ENCODE assay signal across 28 cellular contexts in the genomic region with DNA sequence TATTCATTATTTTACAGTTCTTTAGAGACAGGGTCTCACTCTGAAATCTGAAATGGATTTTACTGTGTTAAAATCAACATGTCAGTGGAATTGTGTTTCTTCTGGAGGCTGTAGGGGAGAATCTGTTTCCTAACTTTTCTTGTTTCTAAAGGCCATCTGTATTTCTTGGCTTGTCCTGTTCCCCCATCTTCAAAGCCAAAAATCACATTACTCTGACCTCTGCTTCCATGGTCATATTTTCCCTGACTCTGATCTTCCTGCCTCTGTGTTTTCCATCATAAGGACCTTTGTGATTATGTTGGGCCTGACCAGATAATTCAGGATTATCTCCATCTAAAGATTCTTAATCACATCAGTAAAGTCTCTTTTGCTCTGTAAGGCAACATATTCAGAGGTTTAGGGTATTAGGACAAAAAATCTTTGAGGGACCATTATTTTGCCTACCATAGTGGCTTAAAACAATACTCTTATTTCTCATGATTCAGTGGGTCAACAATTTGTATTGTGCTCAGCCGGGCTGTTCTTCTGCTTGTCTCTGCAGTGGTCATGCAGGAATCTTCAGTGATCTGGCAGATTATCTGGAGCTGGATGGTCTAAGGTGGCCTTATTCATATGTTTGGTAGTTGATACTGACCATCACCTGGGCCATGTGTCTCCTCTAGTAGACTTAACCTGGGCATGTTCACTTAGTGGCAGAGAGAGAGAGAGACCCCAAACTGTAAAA. TPM values are rescaled to one million over a fixed set of nuclear protein-coding genes. Genes with fewer than 3 reads are reported as not detected.
DNase-seq lines count a peak whose midpoint lies in the region; ATAC-seq and TF ChIP-seq lines count a peak whose summit lies in the region.
"Had no signal": no experiment of that assay in that cellular context is flagged by ENCODE, and none has a peak within 500 bp of the region (broad histone marks: within the 10 kb centered on the region; RNA-seq: fewer than 3 reads in every experiment).

No MANE protein-coding gene starts in this region.

- H3K27ac ChIP-seq in DND-41 (ENCODE audit: low read length) (peak overlapping the region; percentile 38; the same call in 1 of the 2 replicates), testis (no peak overlapping the region)
- H3K27ac ChIP-seq: neutrophil, prostate gland, SK-N-MC, transverse colon had no signal

- H3K27me3 ChIP-seq in DND-41 (ENCODE audit: insufficient read depth, low read length, poor library complexity) (no peaks in the 10 kb centered on the region), Loucy (ENCODE audit: insufficient read depth, low read length, poor library complexity, severe bottlenecking) (no peaks in the 10 kb centered on the region), testis (no peaks in the 10 kb centered on the region)
- H3K27me3 ChIP-seq: BE2C, MG63, neutrophil, transverse colon had no signal

- H3K9me2 ChIP-seq in Loucy (replicated peaks; ENCODE audit: low read depth, low read length), result no peaks in the 10 kb centered on the region

- TF ChIP-seq CTCF in DND-41 (IDR thresholded peaks at IDR 0.05; ENCODE audit: borderline replicate concordance, extremely low read depth, low read length, poor library complexity, severe bottlenecking), result no peak
- TF ChIP-seq CTCF in Loucy (conservative IDR thresholded peaks at IDR 0.05; ENCODE audit: low read length), result no peak
- TF ChIP-seq CTCF in neural crest cell (conservative IDR thresholded peaks at IDR 0.05), result no peak
- TF ChIP-seq CTCF in testis (IDR thresholded peaks at IDR 0.05), result no peak
- no peak for TF ChIP-seq CTCF in progenitor cell of endocrine pancreas (IDR thresholded peaks at IDR 0.05; ENCODE audit: unreplicated experiment)

- H4K20me1 ChIP-seq in DND-41 (ENCODE audit: insufficient read depth, low read length) (peaks cover 41% of the 10 kb centered on the region), Loucy (ENCODE audit: insufficient read depth, low read length, poor library complexity, severe bottlenecking) (peaks cover 40% of the 10 kb centered on the region)

- 92 to 100% methylated on average over 1 of the region's 1 CpG for WGBS in testis, 2 donors

- TF ChIP-seq POLR2A in testis (IDR thresholded peaks at IDR 0.05), result no peak

- no peak overlapping the region; the same call in 1 of the 2 replicates for H3K9ac ChIP-seq in DND-41 (ENCODE audit: low read depth, low read length)
- no peak overlapping the region for H3K9ac ChIP-seq in Loucy (ENCODE audit: low read depth, low read length, poor library complexity, severe bottlenecking)

- H3K79me2 ChIP-seq in DND-41 (ENCODE audit: insufficient read depth, low read length) (peaks cover 98% of the 10 kb centered on the region), Loucy (ENCODE audit: insufficient read depth, low read length) (peaks cover 93% of the 10 kb centered on the region)

- no peak overlapping the region for H3K4me2 ChIP-seq in DND-41 (ENCODE audit: insufficient read depth, low read length)
- peak overlapping the region; percentile 75 for H3K4me2 ChIP-seq in Loucy (ENCODE audit: low read depth, low read length, poor library complexity, severe bottlenecking)

- H3K36me3 ChIP-seq in DND-41 (ENCODE audit: insufficient read depth, low read length) (peaks cover 65% of the 10 kb centered on the region), Loucy (ENCODE audit: insufficient read depth, low read length) (peaks cover 41% of the 10 kb centered on the region), testis (ENCODE audit: low read depth, missing control alignments) (no peaks in the 10 kb centered on the region)
- H3K36me3 ChIP-seq: neutrophil, prostate gland, transverse colon had no signal

- ATAC-seq in DND-41 (ENCODE audit: insufficient read depth, low read depth), result no peak
- ATAC-seq in HG03378 (IDR thresholded peaks at IDR 0.05; ENCODE audit: unreplicated experiment), result no peak
- ATAC-seq: left ventricle myocardium superior had no signal

- H3K9me3 Mint-ChIP-seq in neural crest cell, result no peaks in the 10 kb centered on the region
- H3K9me3 Mint-ChIP-seq in progenitor cell of endocrine pancreas (ENCODE audit: low read depth), result no peaks in the 10 kb centered on the region

- intact Hi-C loops in testis (cut with DNase I; ENCODE audit: low total_unique reads), result no loop called here

- H3K9me3 ChIP-seq in DND-41 (ENCODE audit: insufficient read depth, low read length, severe bottlenecking) (no peaks in the 10 kb centered on the region), Loucy (ENCODE audit: insufficient read depth, low read depth, low read length) (no peaks in the 10 kb centered on the region), testis (no peaks in the 10 kb centered on the region)
- H3K9me3 ChIP-seq: BE2C, MG63, neutrophil, prostate gland, transverse colon had no signal

- no peak overlapping the region for H3K27ac Mint-ChIP-seq in neural crest cell (ENCODE audit: unreplicated experiment)
- H3K27ac Mint-ChIP-seq in progenitor cell of endocrine pancreas, result no peak overlapping the region
- H3K27ac Mint-ChIP-seq: activated CD4-positive, alpha-beta memory T cell treated with anti-CD3 and anti-CD28 coated beads for 36 hours; activated naive CD4-positive, alpha-beta T cell treated with anti-CD3 and anti-CD28 coated beads for 36 hours had no signal

- DNase-seq in DND-41 (no peak), dermis blood vessel endothelial cell (peak; percentile 48), neural crest cell (ENCODE audit: low read depth, low spot score) (no peak), GM19240 (ENCODE audit: insufficient read length, low spot score) (no peak), testis (no peak), progenitor cell of endocrine pancreas (ENCODE audit: low spot score, unreplicated experiment) (no peak)
- DNase-seq: activated CD4-positive, alpha-beta memory T cell treated with anti-CD3 and anti-CD28 coated beads for 36 hours; activated CD4-positive, alpha-beta T cell treated with anti-CD3 and anti-CD28 coated beads for 1 hour; activated CD8-positive, alpha-beta memory T cell treated with anti-CD3 and anti-CD28 coated beads, Interleukin-2, amount 50 U/mL, for 48 hours; BE2C; effector CD4-positive, alpha-beta T cell; head of caudate nucleus; left ventricle myocardium superior; NCI-H1105 treated with DMSO at 0.1 percent for 48 hours; NCI-H187 treated with DMSO at 0.1 percent for 48 hours; NCI-H2171 treated with DMSO at 0.1 percent for 48 hours; NCI-H510A treated with DMSO at 0.1 percent for 48 hours; RPMI8226; stimulated activated CD4-positive, alpha-beta T cell treated with anti-CD3 and anti-CD28 coated beads, Interleukin-4, amount 100 ng/mL, for 4 hours; transverse colon had no signal

- no peaks in the 10 kb centered on the region for H3K27me3 Mint-ChIP-seq in neural crest cell (ENCODE audit: low read depth)
- H3K27me3 Mint-ChIP-seq in progenitor cell of endocrine pancreas, result no peaks in the 10 kb centered on the region
- H3K27me3 Mint-ChIP-seq: activated CD4-positive, alpha-beta memory T cell treated with anti-CD3 and anti-CD28 coated beads for 36 hours had no signal

- no peak overlapping the region for H3K4me3 ChIP-seq in DND-41 (ENCODE audit: low read depth in 1 of 2, low read length in 2 of 2)
- H3K4me3 ChIP-seq in Loucy (ENCODE audit: low read length, poor library complexity, severe bottlenecking), result peak overlapping the region; percentile 28
- H3K4me3 ChIP-seq in testis, result no peak overlapping the region
- H3K4me3 ChIP-seq: MG63, prostate gland, SK-N-MC, transverse colon had no signal

- H3K36me3 Mint-ChIP-seq in neural crest cell (ENCODE audit: low read depth) (peaks cover 23% of the 10 kb centered on the region), progenitor cell of endocrine pancreas (ENCODE audit: insufficient read depth) (peaks cover 5% of the 10 kb centered on the region)

- peaks cover 38% of the 10 kb centered on the region for H3K4me1 ChIP-seq in DND-41 (ENCODE audit: insufficient read depth, low read length)
- peaks cover 50% of the 10 kb centered on the region for H3K4me1 ChIP-seq in Loucy (ENCODE audit: insufficient read depth, low read length, poor library complexity, severe bottlenecking)
- H3K4me1 ChIP-seq in testis, result no peaks in the 10 kb centered on the region
- H3K4me1 ChIP-seq: BE2C, prostate gland had no signal

- H3K4me3 Mint-ChIP-seq in neural crest cell (peak overlapping the region; percentile 42), progenitor cell of endocrine pancreas (ENCODE audit: low read depth) (no peak overlapping the region)
- H3K4me3 Mint-ChIP-seq: activated CD4-positive, alpha-beta memory T cell treated with anti-CD3 and anti-CD28 coated beads for 36 hours; activated naive CD4-positive, alpha-beta T cell treated with anti-CD3 and anti-CD28 coated beads for 36 hours; activated T-helper 1 cell treated with anti-CD3 and anti-CD28 coated beads, Interleukin-12 subunit alpha, Interleukin-12 subunit beta, Interleukin-2, Interleukin-4 antibody, amounts not matched to agents 30 ng/mL and 10 ng/mL and 1 ng/mL, durations not matched to agents 14 hours and 24 hours and 36 hours had no signal

- H2AFZ ChIP-seq in DND-41 (ENCODE audit: low read depth, low read length), result no peak overlapping the region
- no peak overlapping the region for H2AFZ ChIP-seq in Loucy (ENCODE audit: low read length)

- H3K4me1 Mint-ChIP-seq in neural crest cell (peaks cover 49% of the 10 kb centered on the region), progenitor cell of endocrine pancreas (ENCODE audit: low read depth) (peaks cover 22% of the 10 kb centered on the region)

- H3F3A ChIP-seq in Loucy (ENCODE audit: low read depth), result no peaks in the 10 kb centered on the region

RNA-seq across cellular contexts. Expression of a gene that starts 5.7 kb away (rescaled TPM):
- total RNA-seq in dermis blood vessel endothelial cell, result 21.6 and 95.5 TPM in 2 replicates
- 85.5 and 87.1 TPM in 2 replicates for total RNA-seq in neural crest cell
- 10 to 100 TPM; 17.3 to 35.5 TPM for total RNA-seq in testis
- 17.6 TPM for polyA plus RNA-seq in testis (ENCODE audit: insufficient read depth, low read depth, low replicate concordance)
- 37.2 and 40.6 TPM in 2 replicates for total RNA-seq in progenitor cell of endocrine pancreas
